In genomic region chr18:44914028-44914427, GRCh38 we compare ENCODE assay signal across 37 cellular contexts.
"Had no signal": no experiment of that assay in that cellular context is flagged by ENCODE, and none has a peak within 500 bp of the region (broad histone marks: within the 10 kb centered on the region; RNA-seq: fewer than 3 reads in every experiment).

No MANE protein-coding gene starts in this region.

- FAIRE-seq: TTC549 had no signal

- H3K36me3 ChIP-seq: SJSA1 had no signal

- H3K9me3 ChIP-seq: SJSA1, SK-N-SH had no signal

- H3K9me3 Mint-ChIP-seq: activated B cell treated with CpG ODN at 0.5 μM for 24 hours; activated CD4-positive, alpha-beta memory T cell treated with anti-CD3 and anti-CD28 coated beads, Interleukin-2, amount 10 ng/mL, durations not matched to agents 7 days and 5 days; activated naive CD4-positive, alpha-beta T cell treated with anti-CD3 and anti-CD28 coated beads, Interleukin-2, amount 10 ng/mL, durations not matched to agents 7 days and 5 days; activated naive CD8-positive, alpha-beta T cell treated with anti-CD3 and anti-CD28 coated beads, Interleukin-2, amount 50 U/mL, for 24 hours; T-helper 1 cell treated with Interleukin-12 subunit alpha and Interleukin-12 subunit beta and Interleukin-4 antibody, amounts not matched to agents 30 μg/mL and 1 μg/mL, for 36 hours; T-helper 2 cell treated with Interferon-gamma antibody and Interleukin-4, amounts not matched to agents 5 μg/mL and 100 μg/mL, for 36 hours had no signal

- H3K27me3 ChIP-seq: SJSA1 had no signal

- H3K4me3 ChIP-seq: SJSA1 had no signal

- H3K27ac Mint-ChIP-seq: activated B cell treated with CpG ODN at 0.5 μM for 24 hours; activated CD4-positive, alpha-beta memory T cell treated with anti-CD3 and anti-CD28 coated beads, Interleukin-2, amount 10 ng/mL, durations not matched to agents 7 days and 5 days; activated CD8-positive, alpha-beta memory T cell treated with anti-CD3 and anti-CD28 coated beads, Interleukin-2, amount 10 ng/mL, durations not matched to agents 7 days and 5 days; activated naive CD4-positive, alpha-beta T cell treated with anti-CD3 and anti-CD28 coated beads, Interleukin-2, amount 10 ng/mL, durations not matched to agents 7 days and 5 days; activated naive CD8-positive, alpha-beta T cell; activated naive CD8-positive, alpha-beta T cell treated with anti-CD3 and anti-CD28 coated beads, Interleukin-2, amount 50 U/mL, for 24 hours; T-helper 1 cell treated with Interleukin-12 subunit alpha and Interleukin-12 subunit beta and Interleukin-4 antibody, amounts not matched to agents 30 μg/mL and 1 μg/mL, for 36 hours; T-helper 2 cell treated with Interferon-gamma antibody and Interleukin-4, amounts not matched to agents 5 μg/mL and 100 μg/mL, for 36 hours had no signal

- ATAC-seq: activated CD8-positive, alpha-beta memory T cell treated with anti-CD3 and anti-CD28 coated beads, Interleukin-2, amount 10 ng/mL, durations not matched to agents 7 days and 5 days; activated naive CD8-positive, alpha-beta T cell treated with anti-CD3 and anti-CD28 coated beads, Interleukin-2, amount 50 U/mL, for 24 hours; Panc1 had no signal

- H3K9ac ChIP-seq: SK-N-SH had no signal

- H3K27me3 Mint-ChIP-seq: activated B cell treated with CpG ODN at 0.5 μM for 24 hours; activated CD8-positive, alpha-beta memory T cell treated with anti-CD3 and anti-CD28 coated beads, Interleukin-2, amount 10 ng/mL, durations not matched to agents 7 days and 5 days had no signal

- H3K4me2 ChIP-seq: SK-N-SH had no signal

- DNase-seq: activated B cell treated with CpG ODN at 0.5 μM for 24 hours; activated CD4-positive, alpha-beta memory T cell treated with anti-CD3 and anti-CD28 coated beads, Interleukin-2, amount 10 ng/mL, durations not matched to agents 7 days and 5 days; activated CD4-positive, alpha-beta T cell treated with anti-CD3 and anti-CD28 coated beads for 4 hours; activated CD4-positive, alpha-beta T cell treated with anti-CD3 and anti-CD28 coated beads, Interleukin-2, amount 50 U/mL, for 1 hour; activated CD4-positive, CD25-positive, alpha-beta regulatory T cell treated with anti-CD3 and anti-CD28 coated beads, Interleukin-2, amount 50 U/mL, for 72 hours; activated CD8-positive, alpha-beta memory T cell treated with anti-CD3 and anti-CD28 coated beads for 24 hours; activated CD8-positive, alpha-beta memory T cell treated with anti-CD3 and anti-CD28 coated beads, Interleukin-2, amount 10 ng/mL, durations not matched to agents 7 days and 5 days; activated CD8-positive, alpha-beta memory T cell treated with anti-CD3 and anti-CD28 coated beads, Interleukin-2, amount 50 U/mL, for 48 hours; activated effector memory CD4-positive, alpha-beta T cell treated with Interleukin-2 at 50 U/mL for 16 hours; activated naive CD4-positive, alpha-beta T cell treated with anti-CD3 and anti-CD28 coated beads, Interleukin-2, amount 10 ng/mL, durations not matched to agents 7 days and 5 days; activated naive CD8-positive, alpha-beta T cell treated with anti-CD3 and anti-CD28 coated beads, Interleukin-2, amount 50 U/mL, for 24 hours; activated T-cell treated with anti-CD3 and anti-CD28 coated beads, Interleukin-2, amount 50 U/mL, for 48 hours; anterior cingulate cortex; central memory CD4-positive, alpha-beta T cell; Kasumi-1; KG1; MM.1S; MV-4-11; NCI-H1092; NCI-H1436 treated with DMSO at 0.1 percent for 48 hours; NCI-H1694 treated with DMSO at 0.1 percent for 48 hours; NCI-H2029; NCI-H2107; NCI-H2171; NCI-H510A; NCI-H526; NCI-H82; SHP77 treated with DMSO at 0.1 percent for 48 hours; SK-N-SH had no signal

- H3K4me1 Mint-ChIP-seq: activated naive CD4-positive, alpha-beta T cell treated with anti-CD3 and anti-CD28 coated beads, Interleukin-2, amount 10 ng/mL, durations not matched to agents 7 days and 5 days had no signal

- H3K36me3 Mint-ChIP-seq: activated naive CD4-positive, alpha-beta T cell treated with anti-CD3 and anti-CD28 coated beads, Interleukin-2, amount 10 ng/mL, durations not matched to agents 7 days and 5 days; activated naive CD8-positive, alpha-beta T cell had no signal

- H3K4me3 Mint-ChIP-seq: activated B cell treated with CpG ODN at 0.5 μM for 24 hours; activated CD4-positive, alpha-beta memory T cell treated with anti-CD3 and anti-CD28 coated beads, Interleukin-2, amount 10 ng/mL, durations not matched to agents 7 days and 5 days; activated CD8-positive, alpha-beta memory T cell treated with anti-CD3 and anti-CD28 coated beads, Interleukin-2, amount 10 ng/mL, durations not matched to agents 7 days and 5 days; activated naive CD4-positive, alpha-beta T cell treated with anti-CD3 and anti-CD28 coated beads, Interleukin-2, amount 10 ng/mL, durations not matched to agents 7 days and 5 days; activated naive CD8-positive, alpha-beta T cell; activated naive CD8-positive, alpha-beta T cell treated with anti-CD3 and anti-CD28 coated beads, Interleukin-2, amount 50 U/mL, for 24 hours; brain; T-helper 1 cell treated with Interleukin-12 subunit alpha and Interleukin-12 subunit beta and Interleukin-4 antibody, amounts not matched to agents 30 μg/mL and 1 μg/mL, for 36 hours; T-helper 2 cell treated with Interferon-gamma antibody and Interleukin-4, amounts not matched to agents 5 μg/mL and 100 μg/mL, for 36 hours had no signal

- H3K27ac ChIP-seq: SJSA1, VCaP had no signal
